Comparison of ENCODE assay signal across 27 cellular contexts in the genomic region with DNA sequence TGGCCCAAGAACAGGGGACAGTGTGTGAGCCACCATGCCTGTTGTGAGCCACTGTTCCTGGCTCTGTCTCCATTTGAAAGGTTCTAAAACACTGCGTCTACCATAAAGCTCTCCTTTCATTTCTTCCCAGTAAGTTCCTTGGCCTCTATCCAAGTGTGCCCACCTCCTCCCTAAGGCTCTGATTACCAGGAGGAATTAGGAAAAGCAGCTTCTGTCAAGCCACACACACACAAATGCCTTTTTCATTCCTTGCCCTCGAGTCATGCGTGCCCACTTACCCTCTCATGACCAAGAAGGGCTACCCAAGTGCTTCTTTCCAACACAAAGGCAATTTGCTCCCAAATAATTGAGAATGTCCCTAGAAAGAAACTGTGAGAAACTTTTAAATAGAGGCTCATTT.
A peak's percentile ranks its signal among the peaks of the same experiment; 100 is the strongest.
DNase-seq lines count a peak whose midpoint lies in the region; ATAC-seq, FAIRE-seq and TF ChIP-seq lines count a peak whose summit lies in the region.
"Had no signal": no experiment of that assay in that cellular context is flagged by ENCODE, and none has a peak within 500 bp of the region (broad histone marks: within the 10 kb centered on the region; RNA-seq: fewer than 3 reads in every experiment).

No MANE protein-coding gene starts in this region.

- H3K4me1 ChIP-seq in GM23338 (ENCODE audit: insufficient read depth) (no peaks in the 10 kb centered on the region; the same call in 1 of the 2 replicates), A673 (ENCODE audit: insufficient read depth, low read length, poor library complexity, severe bottlenecking) (no peaks in the 10 kb centered on the region)
- H3K4me1 ChIP-seq: ascending aorta, lower lobe of right lung, upper lobe of right lung had no signal

- H3K9me3 Mint-ChIP-seq in GM23338 (no peaks in the 10 kb centered on the region), glutamatergic neuron (ENCODE audit: unreplicated experiment) (no peaks in the 10 kb centered on the region)
- H3K9me3 Mint-ChIP-seq: activated B cell treated with CpG ODN at 0.5 μM for 24 hours; dendritic cell treated with granulocyte-macrophage colony-stimulating factor and Interleukin-4, amounts not matched to agents 40 ng/mL and 50 ng/mL, for 4 days had no signal

- FAIRE-seq in RCC 7860 (lab: Jason Lieb, UNC), result no peak
- FAIRE-seq: K562, kidney, small intestine had no signal

- TF ChIP-seq CTCF in GM23338 (conservative IDR thresholded peaks at IDR 0.05; ENCODE audit: low read depth in 2 of 2), result no peak
- no peak for TF ChIP-seq CTCF in glutamatergic neuron (IDR thresholded peaks at IDR 0.05; ENCODE audit: partially characterized antibody, unreplicated experiment)
- no peak for TF ChIP-seq CTCF in A673 (conservative IDR thresholded peaks at IDR 0.05; ENCODE audit: low read depth, low read length)

- no peaks in the 10 kb centered on the region for H3K9me2 ChIP-seq in GM23338 (ENCODE audit: insufficient read depth)

- H3F3A ChIP-seq in GM23338 (replicated peaks; ENCODE audit: low read depth), result no peaks in the 10 kb centered on the region

- H4K20me1 ChIP-seq in GM23338 (replicated peaks; ENCODE audit: insufficient read depth), result no peaks in the 10 kb centered on the region

- H3K27me3 ChIP-seq in GM23338 (ENCODE audit: insufficient read depth) (no peaks in the 10 kb centered on the region), A673 (replicated peaks; ENCODE audit: insufficient read depth, low read depth, low read length, poor library complexity) (no peaks in the 10 kb centered on the region)
- H3K27me3 ChIP-seq: ascending aorta, neutrophil, upper lobe of right lung had no signal

- H3K27me3 Mint-ChIP-seq in GM23338 (ENCODE audit: insufficient read depth, low read depth, poor library complexity), result no peaks in the 10 kb centered on the region
- peaks cover 5% of the 10 kb centered on the region for H3K27me3 Mint-ChIP-seq in glutamatergic neuron (ENCODE audit: unreplicated experiment)
- H3K27me3 Mint-ChIP-seq: activated B cell treated with CpG ODN at 0.5 μM for 24 hours; activated naive CD8-positive, alpha-beta T cell had no signal

- no peaks in the 10 kb centered on the region for H3K9me3 ChIP-seq in A673 (ENCODE audit: low read depth, low read length, poor library complexity, severe bottlenecking)
- H3K9me3 ChIP-seq: ascending aorta, lower lobe of right lung, neutrophil, upper lobe of right lung had no signal

- H3K4me3 ChIP-seq in GM23338, result no peak overlapping the region
- H3K4me3 ChIP-seq in A673 (ENCODE audit: low read depth, low read length, poor library complexity, severe bottlenecking), result no peak overlapping the region
- H3K4me3 ChIP-seq: ascending aorta, K562, lower lobe of right lung, upper lobe of right lung had no signal

- intact Hi-C loops in A673 (cut with micrococcal nuclease; ENCODE audit: unreplicated experiment), result no loop called here

- POLR2A ChIA-PET in A673 (lab: Charles Lee; ENCODE audit: low non-redundant PET), result no interaction called here

- in situ Hi-C loops in ACHN (cut with HindIII; ENCODE audit: low pct_ligation_motif_present, low pct_unique_long_range_greater_than_20kb, low sequenced_read_pairs), result no loop called here

- H3K27ac Mint-ChIP-seq in GM23338 (no peak overlapping the region), glutamatergic neuron (ENCODE audit: unreplicated experiment) (no peak overlapping the region)
- H3K27ac Mint-ChIP-seq: activated B cell treated with CpG ODN at 0.5 μM for 24 hours; activated naive CD8-positive, alpha-beta T cell; dendritic cell treated with granulocyte-macrophage colony-stimulating factor and Interleukin-4, amounts not matched to agents 40 ng/mL and 50 ng/mL, for 4 days had no signal

- H3K27ac ChIP-seq in GM23338 (ENCODE audit: low read depth) (no peak overlapping the region), A673 (ENCODE audit: low read depth, low read length, poor library complexity, severe bottlenecking) (no peak overlapping the region)
- H3K27ac ChIP-seq: ascending aorta, lower lobe of right lung, neutrophil, upper lobe of right lung had no signal

- no TSS peak for BruUV-seq in A673 (replicated peaks; lab: Mats Ljungman, UMichigan)

- DNase-seq in ACHN, result peak; percentile 43
- no peak for DNase-seq in GM23338 (ENCODE audit: low spot score)
- peak; percentile 43 for DNase-seq in RCC 7860 (ENCODE audit: low spot score)
- peak; percentile 74 for DNase-seq in islet precursor cell
- DNase-seq in glutamatergic neuron, result no peak
- no peak for DNase-seq in retina
- no peak for DNase-seq in A673 (ENCODE audit: low spot score)
- DNase-seq: activated B cell treated with CpG ODN at 0.5 μM for 24 hours; activated CD4-positive, alpha-beta T cell treated with anti-CD3 and anti-CD28 coated beads, Interleukin-2, amount 50 U/mL, for 4 hours; central memory CD4-positive, alpha-beta T cell; COR-L47; DMS79 treated with DMSO at 0.1 percent for 48 hours; kidney; lower lobe of right lung; NCI-H146; OCI-M1; Right ventricle myocardium superior; small intestine; stimulated activated CD4-positive, alpha-beta T cell treated with anti-CD3 and anti-CD28 coated beads, Interleukin-1b, Interleukin-23, amount 100 ng/mL, for 48 hours; T1000; upper lobe of right lung had no signal

- H2AFZ ChIP-seq in GM23338, result peak overlapping the region; percentile 52; the same call in 1 of the 2 replicates

- no peaks in the 10 kb centered on the region for H3K79me2 ChIP-seq in GM23338 (replicated peaks; ENCODE audit: insufficient read depth)

- H3K36me3 ChIP-seq in GM23338 (ENCODE audit: insufficient read depth) (no peaks in the 10 kb centered on the region), A673 (ENCODE audit: insufficient read depth, low read length, poor library complexity, severe bottlenecking) (no peaks in the 10 kb centered on the region)
- H3K36me3 ChIP-seq: ascending aorta, lower lobe of right lung, neutrophil, upper lobe of right lung had no signal

- CTCF ChIA-PET in A673 (lab: Charles Lee), result no interaction called here

- H3K4me1 Mint-ChIP-seq in GM23338 (0 out of 3 replicates have a peak, but pooled peaks cover 3% of the 10 kb centered on the region), glutamatergic neuron (ENCODE audit: low read depth, unreplicated experiment) (no peaks in the 10 kb centered on the region)
- H3K4me1 Mint-ChIP-seq: activated B cell treated with CpG ODN at 0.5 μM for 24 hours had no signal

- ATAC-seq in GM23338, result no peak
- no peak for ATAC-seq in HG02973 (IDR thresholded peaks at IDR 0.05; ENCODE audit: unreplicated experiment)
- ATAC-seq: K562, lower lobe of right lung, upper lobe of right lung had no signal

- H3K36me3 Mint-ChIP-seq in GM23338 (ENCODE audit: low read depth) (no peaks in the 10 kb centered on the region), glutamatergic neuron (ENCODE audit: unreplicated experiment) (no peaks in the 10 kb centered on the region)
- H3K36me3 Mint-ChIP-seq: activated naive CD8-positive, alpha-beta T cell had no signal

- H3K4me3 Mint-ChIP-seq in GM23338, result no peak overlapping the region
- H3K4me3 Mint-ChIP-seq in glutamatergic neuron (ENCODE audit: unreplicated experiment), result no peak overlapping the region
- H3K4me3 Mint-ChIP-seq: activated B cell treated with CpG ODN at 0.5 μM for 24 hours; activated naive CD8-positive, alpha-beta T cell; dendritic cell treated with granulocyte-macrophage colony-stimulating factor and Interleukin-4, amounts not matched to agents 40 ng/mL and 50 ng/mL, for 4 days had no signal

- H3K4me2 ChIP-seq in GM23338, result no peak overlapping the region

TF ChIP-seq in GM23338, 12 proteins besides CTCF, POLR2A, EP300 and RAD21:
- TF ChIP-seq JUNB (IDR thresholded peaks at IDR 0.05; ENCODE audit: unreplicated experiment), result no peak
- no peak for TF ChIP-seq EZH2phosphoT487 (IDR thresholded peaks at IDR 0.05; ENCODE audit: unreplicated experiment)
- TF ChIP-seq ZNF331 (CRISPR knock-in tag; IDR thresholded peaks at IDR 0.05; ENCODE audit: low read depth), result no peak
- TF ChIP-seq STAT1 (IDR thresholded peaks at IDR 0.05; ENCODE audit: unreplicated experiment), result no peak
- TF ChIP-seq ZNF114 (CRISPR knock-in tag; IDR thresholded peaks at IDR 0.05), result no peak
- TF ChIP-seq ETS1 (IDR thresholded peaks at IDR 0.05), result no peak
- no peak for TF ChIP-seq NANOG (IDR thresholded peaks at IDR 0.05; ENCODE audit: borderline replicate concordance)
- TF ChIP-seq CREB1 (CRISPR knock-in tag; IDR thresholded peaks at IDR 0.05; ENCODE audit: low read depth), result no peak
- no peak for TF ChIP-seq EZH2 (IDR thresholded peaks at IDR 0.05; ENCODE audit: low read depth, unreplicated experiment)
- no peak for TF ChIP-seq POLR2AphosphoS5 (IDR thresholded peaks at IDR 0.05; ENCODE audit: low read depth)

Comparison
In these comparisons a context has a peak if more than half of its experiments do, and no peak if none do; other contexts are left out.
1. DNase-seq: peak in ACHN (single experiment), RCC 7860 (single experiment) and islet precursor cell (single experiment); none in GM23338 (single experiment), glutamatergic neuron (single experiment), retina (single experiment) and A673 (single experiment).